Comparison of ENCODE assay signal across 1 cellular context in the genomic region with DNA sequence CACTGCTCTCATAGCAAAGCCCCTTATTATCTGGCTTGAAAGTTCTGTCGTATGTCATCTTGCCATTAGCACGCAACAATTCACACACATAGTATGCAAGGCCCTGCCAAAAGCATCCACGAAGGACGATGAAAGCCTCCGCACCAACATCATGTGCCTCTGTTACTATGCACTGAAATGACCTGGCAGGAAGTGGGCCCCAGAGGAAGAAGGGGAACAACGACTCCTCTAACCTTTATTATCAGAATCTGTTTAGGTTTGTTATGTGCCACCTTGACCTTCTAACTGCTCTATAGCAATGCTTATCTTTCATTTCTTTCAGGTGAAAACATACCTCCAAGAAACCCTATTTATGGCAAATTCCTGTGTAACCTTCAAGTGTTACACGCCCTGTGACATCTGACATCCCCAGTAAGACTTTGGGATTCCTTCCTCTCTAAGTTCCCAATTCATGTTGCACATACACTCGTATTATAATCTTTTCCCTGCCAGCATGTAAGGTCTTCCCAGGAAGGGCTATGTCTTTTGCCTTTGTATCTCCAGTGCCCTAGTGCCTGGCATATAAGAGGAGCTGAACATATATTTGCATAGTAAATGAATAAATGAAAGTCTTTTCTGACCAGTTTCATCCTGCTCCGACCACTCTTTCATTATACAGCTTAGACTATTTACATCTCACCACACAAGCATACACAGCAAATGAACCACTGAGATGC.
TF ChIP-seq lines count a peak whose summit lies in the region.

No MANE protein-coding gene starts in this region.

TF ChIP-seq in HCT116, 20 proteins besides CTCF, POLR2A, EP300 and RAD21 (continued from another document):
- no peak for TF ChIP-seq CEBPB (IDR thresholded peaks at IDR 0.05; ENCODE audit: low read depth)
- no peak for TF ChIP-seq ELF1 (IDR thresholded peaks at IDR 0.05; ENCODE audit: borderline replicate concordance, low read depth)
- no peak for TF ChIP-seq SIN3A (IDR thresholded peaks at IDR 0.05; ENCODE audit: low read depth)
- no peak for TF ChIP-seq CBX3 (IDR thresholded peaks at IDR 0.05; ENCODE audit: low read depth)
- TF ChIP-seq FOSL1 (IDR thresholded peaks at IDR 0.05; ENCODE audit: low read depth): no peak
- TF ChIP-seq YY1 (IDR thresholded peaks at IDR 0.05; ENCODE audit: extremely low read depth, insufficient replicate concordance, low read depth, low read length): no peak
